18 cellular contexts compared by ENCODE assay signal in the genomic region with DNA sequence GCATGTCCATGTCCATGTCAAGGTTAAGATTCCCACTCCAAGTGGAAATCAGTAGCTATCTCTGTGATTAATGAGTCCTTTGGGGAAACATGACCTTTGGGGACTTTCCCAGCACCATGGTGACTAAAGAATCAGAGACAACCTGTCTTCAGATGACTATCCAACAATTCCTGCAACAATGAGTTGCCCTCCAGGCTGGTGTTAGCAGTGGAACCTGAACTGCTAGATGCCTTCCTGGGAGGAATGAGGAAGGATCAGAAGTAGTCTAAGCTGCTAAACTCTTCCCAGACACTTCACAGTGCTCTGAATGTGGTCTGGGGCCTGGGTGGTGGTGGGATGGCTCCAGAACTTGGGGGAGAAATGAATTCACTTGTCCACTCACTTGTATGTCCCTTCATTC. TPM values are rescaled to one million over a fixed set of nuclear protein-coding genes. Genes with fewer than 3 reads are reported as not detected.
A peak's percentile ranks its signal among the peaks of the same experiment; 100 is the strongest.
DNase-seq lines count a peak whose midpoint lies in the region; ATAC-seq and TF ChIP-seq lines count a peak whose summit lies in the region.
"Had no signal": no experiment of that assay in that cellular context is flagged by ENCODE, and none has a peak within 500 bp of the region (broad histone marks: within the 10 kb centered on the region; RNA-seq: fewer than 3 reads in every experiment).

No MANE protein-coding gene starts in this region.

- H3K4me3 ChIP-seq in esophagus (ENCODE audit: low read depth in 1 of 2, low read length in 2 of 2): no peak overlapping the region
- H3K4me3 ChIP-seq in gastroesophageal sphincter: no peak overlapping the region
- H3K4me3 ChIP-seq: HAP-1, SK-N-MC had no signal

- H3K27ac Mint-ChIP-seq in Calu3 (ENCODE audit: unreplicated experiment): no peak overlapping the region
- H3K27ac Mint-ChIP-seq in activated T-helper 17 cell treated with anti-CD3 and anti-CD28 coated beads, Interleukin-2, amount 50 U/mL, for 72 hours: no peak overlapping the region
- H3K27ac Mint-ChIP-seq: IgD-negative memory B cell had no signal

- H3K27me3 Mint-ChIP-seq in Calu3 (ENCODE audit: unreplicated experiment): peaks cover 77% of the 10 kb centered on the region
- peaks cover 18% of the 10 kb centered on the region for H3K27me3 Mint-ChIP-seq in activated T-helper 17 cell treated with anti-CD3 and anti-CD28 coated beads, Interleukin-2, amount 50 U/mL, for 72 hours

- H3K4me3 Mint-ChIP-seq in Calu3 (ENCODE audit: low read depth, unreplicated experiment): no peak overlapping the region
- H3K4me3 Mint-ChIP-seq in activated T-helper 17 cell treated with anti-CD3 and anti-CD28 coated beads, Interleukin-2, amount 50 U/mL, for 72 hours: no peak overlapping the region
- H3K4me3 Mint-ChIP-seq: IgD-negative memory B cell had no signal

- DNase-seq in Calu3 (peak; percentile 36), renal cortical epithelial cell (ENCODE audit: low read depth) (peak; percentile 15), Kasumi-1 (lab: John Stamatoyannopoulos, UW) (no peak), germinal center (ENCODE audit: low spot score) (no peak)
- DNase-seq: COR-L47; DMS53; NCI-H1930; NCI-H2171; NCI-H446; NK-92 treated with Interleukin-12 subunit alpha and Interleukin-12 subunit beta, amount 100 ng/mL, for 24 hours had no signal

- peak overlapping the region; percentile 76 to 96 for H3K27ac ChIP-seq in esophagus (ENCODE audit: low read depth in 2 of 2, low read length in 1 of 2)
- H3K27ac ChIP-seq in gastroesophageal sphincter: no peak overlapping the region
- H3K27ac ChIP-seq: C4-2B, SK-N-MC had no signal

- TF ChIP-seq POLR2A in gastroesophageal sphincter (IDR thresholded peaks at IDR 0.05): no peak

- peaks cover 13% of the 10 kb centered on the region for H3K4me1 Mint-ChIP-seq in Calu3 (ENCODE audit: low read depth, unreplicated experiment)
- H3K4me1 Mint-ChIP-seq in activated T-helper 17 cell treated with anti-CD3 and anti-CD28 coated beads, Interleukin-2, amount 50 U/mL, for 72 hours: no peaks in the 10 kb centered on the region

- H3K36me3 Mint-ChIP-seq in Calu3 (ENCODE audit: insufficient read depth, unreplicated experiment): no peaks in the 10 kb centered on the region
- no peaks in the 10 kb centered on the region for H3K36me3 Mint-ChIP-seq in activated T-helper 17 cell treated with anti-CD3 and anti-CD28 coated beads, Interleukin-2, amount 50 U/mL, for 72 hours (ENCODE audit: low read depth)

- no peak for TF ChIP-seq EP300 in gastroesophageal sphincter (IDR thresholded peaks at IDR 0.05)

- ATAC-seq in activated T-helper 17 cell treated with anti-CD3 and anti-CD28 coated beads, Interleukin-2, amount 50 U/mL, for 72 hours (replicated peaks): peak; percentile 40
- ATAC-seq in gastroesophageal sphincter: no peak
- no peak for ATAC-seq in GM21717 (IDR thresholded peaks at IDR 0.05; ENCODE audit: unreplicated experiment)

- no peaks in the 10 kb centered on the region for H3K27me3 ChIP-seq in esophagus (ENCODE audit: control insufficient read depth in 1 of 2, insufficient read depth in 2 of 2, low read length in 2 of 2)
- peaks cover 17% of the 10 kb centered on the region for H3K27me3 ChIP-seq in gastroesophageal sphincter

- H3K36me3 ChIP-seq in esophagus (ENCODE audit: control insufficient read depth in 2 of 2, insufficient read depth in 2 of 2, low read length in 1 of 2) (peaks cover 0 to 3% of the 10 kb centered on the region in 2 donors), gastroesophageal sphincter (no peaks in the 10 kb centered on the region)
- H3K36me3 ChIP-seq: HAP-1 had no signal

- H3K9me3 Mint-ChIP-seq in Calu3 (ENCODE audit: low read depth, unreplicated experiment): no peaks in the 10 kb centered on the region
- no peaks in the 10 kb centered on the region for H3K9me3 Mint-ChIP-seq in activated T-helper 17 cell treated with anti-CD3 and anti-CD28 coated beads, Interleukin-2, amount 50 U/mL, for 72 hours
- H3K9me3 Mint-ChIP-seq: IgD-negative memory B cell had no signal

- H3K4me1 ChIP-seq in esophagus (ENCODE audit: control insufficient read depth in 2 of 2, insufficient read depth in 2 of 2, low read length in 1 of 2) (peaks cover 2 to 26% of the 10 kb centered on the region in 2 donors), gastroesophageal sphincter (no peaks in the 10 kb centered on the region)
- H3K4me1 ChIP-seq: HAP-1 had no signal

- BruUV-seq in Calu3 (replicated peaks; lab: Mats Ljungman, UMichigan): no TSS peak

- intact Hi-C loops in Calu3 (cut with micrococcal nuclease; ENCODE audit: unreplicated experiment): no loop called here

- CTCF ChIA-PET in Calu3 (lab: Charles Lee): interaction anchor here (1.3 kb wide), 1 partner anchor 10 kb away, joined by 4 read pairs; no protein-coding TSS in a partner anchor

- H3K9me3 ChIP-seq in esophagus (ENCODE audit: control insufficient read depth in 2 of 2, insufficient read depth in 1 of 2, low read depth in 1 of 2, low read length in 1 of 2) (no peaks in the 10 kb centered on the region), gastroesophageal sphincter (no peaks in the 10 kb centered on the region)
- H3K9me3 ChIP-seq: HAP-1 had no signal

- TF ChIP-seq CTCF in Calu3 (IDR thresholded peaks at IDR 0.05; ENCODE audit: unreplicated experiment) (no peak), gastroesophageal sphincter (IDR thresholded peaks at IDR 0.05) (no peak)

RNA-seq across cellular contexts. Expression of gene S100A9, which starts 6.5 kb away (rescaled TPM):
- total RNA-seq in Calu3 (2022) (5.0 and 10.6 TPM in 2 replicates), renal cortical epithelial cell (0.70 and 25.0 TPM in 2 replicates), gastroesophageal sphincter (1,000 to 10,000 TPM in 1 of 4 donors, 100 to 1,000 TPM in 2, 10 to 100 TPM in 1; 65.3 to 2,906 (median 485) TPM)
- total RNA-seq in activated T-helper 17 cell treated with anti-CD3 and anti-CD28 coated beads, Interleukin-2, amount 50 U/mL, for 72 hours: under 1 TPM in 1 of 2 donors, not detected in 1; 0.66 TPM
- over 10,000 TPM; 47,233 to 60,368 TPM for polyA plus RNA-seq in esophagus

RNA-seq across cellular contexts. Expression of gene S100A12, which starts 11.2 kb away (rescaled TPM):
- total RNA-seq in Calu3 (2022) (not detected in 2 replicates), renal cortical epithelial cell (not detected in 2 replicates), gastroesophageal sphincter (10 to 100 TPM in 2 of 4 donors, 1 to 10 TPM in 1, not detected in 1; 1.4 to 21.1 (median 12.6) TPM)
- not detected for total RNA-seq in activated T-helper 17 cell treated with anti-CD3 and anti-CD28 coated beads, Interleukin-2, amount 50 U/mL, for 72 hours
- polyA plus RNA-seq in esophagus: 100 to 1,000 TPM in 1 of 2 donors, 10 to 100 TPM in 1; 67.2 to 222 TPM

RNA-seq across cellular contexts. Expression of gene PGLYRP4, which starts 15.5 kb away (rescaled TPM):
- 0.38 TPM in 1 of 2 replicates, not detected in the other for total RNA-seq in Calu3 (2022)
- under 1 TPM; 0.22 to 0.26 TPM for total RNA-seq in activated T-helper 17 cell treated with anti-CD3 and anti-CD28 coated beads, Interleukin-2, amount 50 U/mL, for 72 hours
- 1 to 10 TPM; 3.1 to 3.3 TPM for polyA plus RNA-seq in esophagus
- not detected in 2 replicates for total RNA-seq in renal cortical epithelial cell
- total RNA-seq in gastroesophageal sphincter: not detected
- polyA plus RNA-seq: IgD-negative memory B cell had no signal

RNA-seq across cellular contexts. Expression of gene S100A8, which starts 26.7 kb away (rescaled TPM):
- total RNA-seq in Calu3 (2022) (not detected in 2 replicates), renal cortical epithelial cell (not detected in 2 replicates), gastroesophageal sphincter (100 to 1,000 TPM in 2 of 4 donors, 10 to 100 TPM in 2; 13.1 to 745 (median 110) TPM)
- total RNA-seq in activated T-helper 17 cell treated with anti-CD3 and anti-CD28 coated beads, Interleukin-2, amount 50 U/mL, for 72 hours: not detected
- polyA plus RNA-seq in esophagus: over 10,000 TPM; 44,360 to 65,887 TPM

RNA-seq across cellular contexts. Expression of gene PGLYRP3, which starts 51.4 kb away (rescaled TPM):
- not detected in 2 replicates for total RNA-seq in Calu3 (2022)
- total RNA-seq in activated T-helper 17 cell treated with anti-CD3 and anti-CD28 coated beads, Interleukin-2, amount 50 U/mL, for 72 hours: not detected
- 10 to 100 TPM in 1 of 2 donors, 1 to 10 TPM in 1; 9.9 to 21.5 TPM for polyA plus RNA-seq in esophagus
- total RNA-seq in renal cortical epithelial cell: not detected in 2 replicates
- total RNA-seq in gastroesophageal sphincter: under 1 TPM in 1 of 4 donors, not detected in 3; 0.45 TPM
- polyA plus RNA-seq: IgD-negative memory B cell had no signal

Comparison
In these comparisons a context has a peak if more than half of its experiments do, and no peak if none do; other contexts are left out.
1. DNase-seq: peak in Calu3 (single experiment) and renal cortical epithelial cell (single experiment); none in Kasumi-1 (0 of 2) and germinal center (single experiment).
2. H3K27ac ChIP-seq: peak in esophagus (2 of 2); none in gastroesophageal sphincter (0 of 4).